Comparison of ENCODE assay signal across 34 cellular contexts in the genomic region with DNA sequence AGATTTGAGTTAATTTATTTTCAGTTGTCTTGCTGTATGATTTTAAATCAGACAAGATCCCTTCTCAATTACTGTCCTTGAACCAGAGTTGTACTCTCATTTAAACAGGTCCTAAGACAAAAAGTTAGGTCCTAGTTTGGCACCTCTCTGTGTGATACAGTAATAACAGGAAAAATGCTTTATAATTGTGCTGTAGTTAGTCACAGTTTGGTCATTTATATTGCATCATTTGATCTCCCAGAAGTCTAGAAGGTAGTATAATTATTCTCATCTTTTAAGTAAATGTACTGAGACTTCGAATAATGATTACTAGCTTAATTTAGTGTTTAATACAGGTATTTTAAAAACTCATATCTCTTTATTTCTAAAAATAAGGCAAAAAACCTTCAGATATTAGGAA. TPM values are rescaled to one million over a fixed set of nuclear protein-coding genes. Genes with fewer than 3 reads are reported as not detected.
"Had no signal": no experiment of that assay in that cellular context is flagged by ENCODE, and none has a peak within 500 bp of the region (broad histone marks: within the 10 kb centered on the region; RNA-seq: fewer than 3 reads in every experiment).

No MANE protein-coding gene starts in this region.

- H3K9me3 Mint-ChIP-seq: activated CD4-positive, alpha-beta T cell treated with anti-CD3 and anti-CD28 coated beads, Interleukin-2, amount 10 ng/mL, durations not matched to agents 24 days and 14 days; activated T-helper 1 cell treated with anti-CD3 and anti-CD28 coated beads, Interleukin-12 subunit alpha, Interleukin-12 subunit beta, Interleukin-2, Interleukin-4 antibody, amounts not matched to agents 30 ng/mL and 10 ng/mL and 1 ng/mL, durations not matched to agents 14 hours and 24 hours and 36 hours had no signal

- H3K27ac Mint-ChIP-seq: activated B cell treated with CpG ODN at 0.5 μM for 24 hours; activated CD4-positive, alpha-beta memory T cell treated with anti-CD3 and anti-CD28 coated beads for 36 hours; activated CD4-positive, alpha-beta T cell treated with anti-CD3 and anti-CD28 coated beads, Interleukin-2, amount 10 ng/mL, durations not matched to agents 24 days and 14 days; activated CD8-positive, alpha-beta T cell treated with anti-CD3 and anti-CD28 coated beads for 36 hours; activated naive CD4-positive, alpha-beta T cell treated with anti-CD3 and anti-CD28 coated beads for 36 hours; activated naive CD4-positive, alpha-beta T cell treated with anti-CD3 and anti-CD28 coated beads, Interleukin-2, amount 50 U/mL, for 72 hours; activated naive CD8-positive, alpha-beta T cell treated with anti-CD3 and anti-CD28 coated beads for 36 hours; activated T-cell treated with anti-CD3 and anti-CD28 coated beads, Interleukin-2, amount 50 U/mL, for 72 hours; activated T-helper 1 cell treated with anti-CD3 and anti-CD28 coated beads, Interleukin-12 subunit alpha, Interleukin-12 subunit beta, Interleukin-2, Interleukin-4 antibody, amounts not matched to agents 30 ng/mL and 10 ng/mL and 1 ng/mL, durations not matched to agents 14 hours and 24 hours and 36 hours; activated T-helper 17 cell treated with anti-CD3 and anti-CD28 coated beads, Interleukin-2, amount 50 U/mL, for 72 hours; brain; T-helper 1 cell treated with Interleukin-12 subunit alpha and Interleukin-12 subunit beta and Interleukin-4 antibody, amounts not matched to agents 30 μg/mL and 1 μg/mL, for 36 hours; T-helper 2 cell treated with Interferon-gamma antibody and Interleukin-4, amounts not matched to agents 5 μg/mL and 100 μg/mL, for 36 hours had no signal

- H3K4me3 Mint-ChIP-seq: activated B cell treated with CpG ODN at 0.5 μM for 24 hours; activated CD4-positive, alpha-beta memory T cell treated with anti-CD3 and anti-CD28 coated beads for 36 hours; activated CD4-positive, alpha-beta T cell treated with anti-CD3 and anti-CD28 coated beads, Interleukin-2, amount 10 ng/mL, durations not matched to agents 24 days and 14 days; activated CD8-positive, alpha-beta T cell treated with anti-CD3 and anti-CD28 coated beads for 36 hours; activated naive CD4-positive, alpha-beta T cell treated with anti-CD3 and anti-CD28 coated beads for 36 hours; activated naive CD8-positive, alpha-beta T cell treated with anti-CD3 and anti-CD28 coated beads for 36 hours; activated T-cell treated with anti-CD3 and anti-CD28 coated beads, Interleukin-2, amount 50 U/mL, for 4 hours; activated T-cell treated with anti-CD3 and anti-CD28 coated beads, Interleukin-2, amount 50 U/mL, for 72 hours; activated T-helper 1 cell treated with anti-CD3 and anti-CD28 coated beads, Interleukin-12 subunit alpha, Interleukin-12 subunit beta, Interleukin-2, Interleukin-4 antibody, amounts not matched to agents 30 ng/mL and 10 ng/mL and 1 ng/mL, durations not matched to agents 14 hours and 24 hours and 36 hours; activated T-helper 17 cell treated with anti-CD3 and anti-CD28 coated beads, Interleukin-2, amount 50 U/mL, for 72 hours; brain; T-helper 1 cell treated with Interleukin-12 subunit alpha and Interleukin-12 subunit beta and Interleukin-4 antibody, amounts not matched to agents 30 μg/mL and 1 μg/mL, for 36 hours; T-helper 2 cell treated with Interferon-gamma antibody and Interleukin-4, amounts not matched to agents 5 μg/mL and 100 μg/mL, for 36 hours had no signal

- H3K27me3 ChIP-seq: ascending aorta had no signal

- ATAC-seq: activated CD8-positive, alpha-beta T cell treated with anti-CD3 and anti-CD28 coated beads for 36 hours; activated naive CD4-positive, alpha-beta T cell treated with anti-CD3 and anti-CD28 coated beads, Interleukin-2, amount 50 U/mL, for 72 hours; activated T-cell treated with anti-CD3 and anti-CD28 coated beads, Interleukin-2, amount 50 U/mL, for 4 hours; activated T-cell treated with anti-CD3 and anti-CD28 coated beads, Interleukin-2, amount 50 U/mL, for 72 hours; activated T-helper 17 cell treated with anti-CD3 and anti-CD28 coated beads, Interleukin-2, amount 50 U/mL, for 72 hours had no signal

- H3K27ac ChIP-seq: ascending aorta, VCaP had no signal

- H3K4me1 ChIP-seq: ascending aorta had no signal

- H3K4me3 ChIP-seq: ascending aorta had no signal

- DNase-seq: activated B cell treated with CpG ODN at 0.5 μM for 24 hours; activated CD4-positive, alpha-beta memory T cell treated with anti-CD3 and anti-CD28 coated beads for 36 hours; activated CD4-positive, alpha-beta T cell treated with anti-CD3 and anti-CD28 coated beads for 4 hours; activated CD4-positive, alpha-beta T cell treated with anti-CD3 and anti-CD28 coated beads, Interleukin-2, amount 10 ng/mL, durations not matched to agents 24 days and 14 days; activated CD4-positive, alpha-beta T cell treated with anti-CD3 and anti-CD28 coated beads, Interleukin-2, amount 50 U/mL, for 1 hour; activated CD4-positive, alpha-beta T cell treated with anti-CD3 and anti-CD28 coated beads, Interleukin-2, amount 50 U/mL, for 4 hours; activated CD4-positive, CD25-positive, alpha-beta regulatory T cell treated with anti-CD3 and anti-CD28 coated beads, Interleukin-2, amount 50 U/mL, for 72 hours; activated CD8-positive, alpha-beta memory T cell treated with anti-CD3 and anti-CD28 coated beads, Interleukin-2, amount 50 U/mL, for 4 hours; activated CD8-positive, alpha-beta T cell treated with anti-CD3 and anti-CD28 coated beads for 36 hours; activated effector memory CD4-positive, alpha-beta T cell treated with anti-CD3 and anti-CD28 coated beads, Interleukin-2, amount 50 U/mL, for 16 hours; activated gamma-delta T cell treated with Interleukin-2 at 50 U/mL for 16 hours; activated naive CD4-positive, alpha-beta T cell; activated naive CD4-positive, alpha-beta T cell treated with anti-CD3 and anti-CD28 coated beads for 36 hours; activated naive CD4-positive, alpha-beta T cell treated with anti-CD3 and anti-CD28 coated beads, Interleukin-2, amount 50 U/mL, for 16 hours; activated naive CD8-positive, alpha-beta T cell treated with anti-CD3 and anti-CD28 coated beads for 36 hours; activated T-cell treated with anti-CD3 and anti-CD28 coated beads for 4 hours; activated T-cell treated with anti-CD3 and anti-CD28 coated beads, Interleukin-2, amount 50 U/mL, for 1 hour; activated T-cell treated with anti-CD3 and anti-CD28 coated beads, Interleukin-2, amount 50 U/mL, for 4 hours; activated T-cell treated with anti-CD3 and anti-CD28 coated beads, Interleukin-2, amount 50 U/mL, for 72 hours; amygdala; anterior cingulate cortex; central memory CD4-positive, alpha-beta T cell; T-helper 1 cell; T-helper 2 cell; T-helper 9 cell had no signal

- H3K4me1 Mint-ChIP-seq: activated B cell treated with CpG ODN at 0.5 μM for 24 hours; activated CD4-positive, alpha-beta T cell treated with anti-CD3 and anti-CD28 coated beads, Interleukin-2, amount 10 ng/mL, durations not matched to agents 24 days and 14 days; activated naive CD8-positive, alpha-beta T cell treated with anti-CD3 and anti-CD28 coated beads for 36 hours; activated T-helper 17 cell treated with anti-CD3 and anti-CD28 coated beads, Interleukin-2, amount 50 U/mL, for 72 hours; brain had no signal

- H3K27me3 Mint-ChIP-seq: activated B cell treated with CpG ODN at 0.5 μM for 24 hours; activated CD4-positive, alpha-beta memory T cell treated with anti-CD3 and anti-CD28 coated beads for 36 hours; activated CD4-positive, alpha-beta T cell treated with anti-CD3 and anti-CD28 coated beads, Interleukin-2, amount 10 ng/mL, durations not matched to agents 24 days and 14 days; activated CD8-positive, alpha-beta T cell treated with anti-CD3 and anti-CD28 coated beads for 36 hours; activated naive CD8-positive, alpha-beta T cell treated with anti-CD3 and anti-CD28 coated beads for 36 hours; activated T-helper 17 cell treated with anti-CD3 and anti-CD28 coated beads, Interleukin-2, amount 50 U/mL, for 72 hours had no signal

- H3K36me3 Mint-ChIP-seq: activated CD4-positive, alpha-beta memory T cell treated with anti-CD3 and anti-CD28 coated beads for 36 hours; activated naive CD8-positive, alpha-beta T cell treated with anti-CD3 and anti-CD28 coated beads for 36 hours; brain had no signal

- H3K36me3 ChIP-seq: ascending aorta had no signal

RNA-seq across cellular contexts. Expression of a gene that starts 18.1 kb away (rescaled TPM):
- total RNA-seq: activated B cell treated with CpG ODN at 0.5 μM for 24 hours; activated CD4-positive, alpha-beta memory T cell treated with anti-CD3 and anti-CD28 coated beads for 36 hours; activated CD4-positive, alpha-beta T cell treated with anti-CD3 and anti-CD28 coated beads, Interleukin-2, amount 10 ng/mL, durations not matched to agents 24 days and 14 days; activated CD8-positive, alpha-beta memory T cell treated with anti-CD3 and anti-CD28 coated beads for 36 hours; activated CD8-positive, alpha-beta T cell treated with anti-CD3 and anti-CD28 coated beads for 36 hours; activated naive CD4-positive, alpha-beta T cell treated with anti-CD3 and anti-CD28 coated beads for 36 hours; activated naive CD4-positive, alpha-beta T cell treated with anti-CD3 and anti-CD28 coated beads, Interleukin-2, amount 50 U/mL, for 72 hours; activated naive CD8-positive, alpha-beta T cell treated with anti-CD3 and anti-CD28 coated beads for 36 hours; activated T-cell treated with anti-CD3 and anti-CD28 coated beads, Interleukin-2, amount 50 U/mL, for 4 hours; activated T-cell treated with anti-CD3 and anti-CD28 coated beads, Interleukin-2, amount 50 U/mL, for 72 hours; activated T-helper 1 cell treated with anti-CD3 and anti-CD28 coated beads, Interleukin-12 subunit alpha, Interleukin-12 subunit beta, Interleukin-2, Interleukin-4 antibody, amounts not matched to agents 30 ng/mL and 10 ng/mL and 1 ng/mL, durations not matched to agents 14 hours and 24 hours and 36 hours; activated T-helper 17 cell treated with anti-CD3 and anti-CD28 coated beads, Interleukin-2, amount 50 U/mL, for 72 hours had no signal
